In genomic region chr1:63087966-63088365, GRCh38 we compare ENCODE assay signal across 15 cellular contexts.
DNase-seq lines count a peak whose midpoint lies in the region; ATAC-seq and TF ChIP-seq lines count a peak whose summit lies in the region.
"Had no signal": no experiment of that assay in that cellular context is flagged by ENCODE, and none has a peak within 500 bp of the region (broad histone marks: within the 10 kb centered on the region; RNA-seq: fewer than 3 reads in every experiment).

No MANE protein-coding gene starts in this region.

- in situ Hi-C loops in HAP-1 (cut with MboI; ENCODE audit: low sequenced_read_pairs), result no loop called here
- in situ Hi-C loops in astrocyte of the spinal cord (cut with HindIII; ENCODE audit: low sequenced_read_pairs), result no loop called here

- no peaks in the 10 kb centered on the region for H3K9me3 Mint-ChIP-seq in activated T-helper 1 cell treated with anti-CD3 and anti-CD28 coated beads, Interleukin-12 subunit alpha, Interleukin-12 subunit beta, Interleukin-2, Interleukin-4 antibody, amounts not matched to agents 30 ng/mL and 10 ng/mL and 1 ng/mL, durations not matched to agents 14 hours and 24 hours and 36 hours
- H3K9me3 Mint-ChIP-seq: activated naive CD8-positive, alpha-beta T cell treated with anti-CD3 and anti-CD28 coated beads, Interleukin-2, amount 10 ng/mL, durations not matched to agents 7 days and 5 days; stimulated activated naive CD8-positive, alpha-beta T cell treated with anti-CD3 and anti-CD28 coated beads, Interleukin-15, Interleukin-2, amounts not matched to agents 100 ng/mL and 50 ng/mL, for 24 hours had no signal

- H3K9me3 ChIP-seq in AG04450 (ENCODE audit: control insufficient read depth, insufficient read depth, low read length) (no peaks in the 10 kb centered on the region), HAP-1 (no peaks in the 10 kb centered on the region)

- peaks cover 2% of the 10 kb centered on the region for H3K27me3 Mint-ChIP-seq in activated T-helper 1 cell treated with anti-CD3 and anti-CD28 coated beads, Interleukin-12 subunit alpha, Interleukin-12 subunit beta, Interleukin-2, Interleukin-4 antibody, amounts not matched to agents 30 ng/mL and 10 ng/mL and 1 ng/mL, durations not matched to agents 14 hours and 24 hours and 36 hours (ENCODE audit: insufficient read depth)

- intact Hi-C loops in posterior vena cava (cut with DNase I), result no loop called here
- intact Hi-C loops in activated T-helper 1 cell treated with anti-CD3 and anti-CD28 coated beads, Interleukin-12 subunit alpha, Interleukin-12 subunit beta, Interleukin-2, Interleukin-4 antibody, amounts not matched to agents 30 ng/mL and 10 ng/mL and 1 ng/mL, durations not matched to agents 14 hours and 24 hours and 36 hours (cut with micrococcal nuclease), result no loop called here

- H3K4me1 Mint-ChIP-seq in activated T-helper 1 cell treated with anti-CD3 and anti-CD28 coated beads, Interleukin-12 subunit alpha, Interleukin-12 subunit beta, Interleukin-2, Interleukin-4 antibody, amounts not matched to agents 30 ng/mL and 10 ng/mL and 1 ng/mL, durations not matched to agents 14 hours and 24 hours and 36 hours (ENCODE audit: low read depth), result no peaks in the 10 kb centered on the region
- H3K4me1 Mint-ChIP-seq: activated naive CD8-positive, alpha-beta T cell treated with anti-CD3 and anti-CD28 coated beads, Interleukin-2, amount 10 ng/mL, durations not matched to agents 7 days and 5 days had no signal

- no peaks in the 10 kb centered on the region for H3K4me1 ChIP-seq in HAP-1

- CTCF ChIA-PET in AG04450 (lab: Charles Lee), result interaction anchor here (0.6 kb wide), 1 partner anchor 1933 kb away, joined by 3 read pairs; no protein-coding TSS in a partner anchor

- no peak overlapping the region for H3K27ac Mint-ChIP-seq in activated T-helper 1 cell treated with anti-CD3 and anti-CD28 coated beads, Interleukin-12 subunit alpha, Interleukin-12 subunit beta, Interleukin-2, Interleukin-4 antibody, amounts not matched to agents 30 ng/mL and 10 ng/mL and 1 ng/mL, durations not matched to agents 14 hours and 24 hours and 36 hours
- H3K27ac Mint-ChIP-seq: activated naive CD8-positive, alpha-beta T cell treated with anti-CD3 and anti-CD28 coated beads, Interleukin-2, amount 10 ng/mL, durations not matched to agents 7 days and 5 days; stimulated activated naive CD8-positive, alpha-beta T cell treated with anti-CD3 and anti-CD28 coated beads, Interleukin-15, Interleukin-2, amounts not matched to agents 100 ng/mL and 50 ng/mL, for 24 hours had no signal

- no peaks in the 10 kb centered on the region for H3K36me3 ChIP-seq in HAP-1 (replicated peaks)

- H3K4me3 ChIP-seq in AG04450 (ENCODE audit: low read depth, low read length), result no peak overlapping the region
- no peak overlapping the region for H3K4me3 ChIP-seq in HAP-1
- no peak overlapping the region for H3K4me3 ChIP-seq in astrocyte of the spinal cord (ENCODE audit: low read depth, low read length)
- H3K4me3 ChIP-seq: PC-9 had no signal

- no peak overlapping the region for H3K4me3 Mint-ChIP-seq in activated T-helper 1 cell treated with anti-CD3 and anti-CD28 coated beads, Interleukin-12 subunit alpha, Interleukin-12 subunit beta, Interleukin-2, Interleukin-4 antibody, amounts not matched to agents 30 ng/mL and 10 ng/mL and 1 ng/mL, durations not matched to agents 14 hours and 24 hours and 36 hours
- H3K4me3 Mint-ChIP-seq: activated naive CD8-positive, alpha-beta T cell treated with anti-CD3 and anti-CD28 coated beads, Interleukin-2, amount 10 ng/mL, durations not matched to agents 7 days and 5 days; stimulated activated naive CD8-positive, alpha-beta T cell treated with anti-CD3 and anti-CD28 coated beads, Interleukin-15, Interleukin-2, amounts not matched to agents 100 ng/mL and 50 ng/mL, for 24 hours had no signal

- ATAC-seq in esophagus mucosa (no peak), GM21723 (IDR thresholded peaks at IDR 0.05; ENCODE audit: unreplicated experiment) (no peak)

- H3K27me3 ChIP-seq in AG04450 (ENCODE audit: control insufficient read depth, insufficient read depth, low read length) (no peaks in the 10 kb centered on the region), HAP-1 (ENCODE audit: low read depth) (peaks cover 7% of the 10 kb centered on the region; the same call in 1 of the 2 replicates)

- H3K27ac ChIP-seq in AG04450 (ENCODE audit: low read depth, low read length), result no peak overlapping the region
- H3K27ac ChIP-seq: PC-9 had no signal

- POLR2A ChIA-PET in AG04450 (lab: Yijun Ruan, JAX), result no interaction called here

- DNase-seq in AG04450 (ENCODE audit: low read depth, low spot score) (no peak), HAP-1 (ENCODE audit: low spot score in 2 of 2) (peak; percentile 31 to 66), astrocyte of the spinal cord (ENCODE audit: low read depth, low spot score) (peak; percentile 22), iPS-NIHi11 (ENCODE audit: low spot score) (peak; percentile 54), posterior vena cava (ENCODE audit: low spot score) (no peak)
- DNase-seq in activated T-helper 1 cell treated with anti-CD3 and anti-CD28 coated beads, Interleukin-12 subunit alpha, Interleukin-12 subunit beta, Interleukin-2, Interleukin-4 antibody, amounts not matched to agents 30 ng/mL and 10 ng/mL and 1 ng/mL, durations not matched to agents 14 hours and 24 hours and 36 hours (ENCODE audit: low spot score), result no peak
- DNase-seq: activated naive CD8-positive, alpha-beta T cell treated with anti-CD3 and anti-CD28 coated beads, Interleukin-2, amount 10 ng/mL, durations not matched to agents 7 days and 5 days; AML-193; NCI-H1694 treated with DMSO at 0.1 percent for 48 hours; PC-9; stimulated activated CD4-positive, alpha-beta T cell treated with anti-CD3 and anti-CD28 coated beads, Interleukin-4, amount 100 ng/mL, for 4 hours; T-helper 9 cell had no signal

- TF ChIP-seq CTCF in AG04450 (IDR thresholded peaks at IDR 0.05; ENCODE audit: low read depth, low read length) (peak; percentile 20; the same call in 1 of the 2 replicates), astrocyte of the spinal cord (IDR thresholded peaks at IDR 0.05; ENCODE audit: low read depth, low read length) (peak; percentile 17)

- no peaks in the 10 kb centered on the region for H3K36me3 Mint-ChIP-seq in activated T-helper 1 cell treated with anti-CD3 and anti-CD28 coated beads, Interleukin-12 subunit alpha, Interleukin-12 subunit beta, Interleukin-2, Interleukin-4 antibody, amounts not matched to agents 30 ng/mL and 10 ng/mL and 1 ng/mL, durations not matched to agents 14 hours and 24 hours and 36 hours (ENCODE audit: low read depth)
- H3K36me3 Mint-ChIP-seq: activated naive CD8-positive, alpha-beta T cell treated with anti-CD3 and anti-CD28 coated beads, Interleukin-2, amount 10 ng/mL, durations not matched to agents 7 days and 5 days had no signal

Comparison
In these comparisons a context has a peak if more than half of its experiments do, and no peak if none do; other contexts are left out.
1. DNase-seq: peak in HAP-1 (2 of 2), astrocyte of the spinal cord (single experiment) and iPS-NIHi11 (single experiment); none in AG04450 (single experiment), posterior vena cava (single experiment) and activated T-helper 1 cell treated with anti-CD3 and anti-CD28 coated beads, Interleukin-12 subunit alpha, Interleukin-12 subunit beta, Interleukin-2, Interleukin-4 antibody, amounts not matched to agents 30 ng/mL and 10 ng/mL and 1 ng/mL, durations not matched to agents 14 hours and 24 hours and 36 hours (single experiment).